In genomic region chr14:50804181-50804721, GRCh38 we compare ENCODE assay signal across 12 cellular contexts. TPM values are rescaled to one million over a fixed set of nuclear protein-coding genes. Genes with fewer than 3 reads are reported as not detected.
DNase-seq lines count a peak whose midpoint lies in the region; ATAC-seq and TF ChIP-seq lines count a peak whose summit lies in the region.
"Had no signal": no experiment of that assay in that cellular context is flagged by ENCODE, and none has a peak within 500 bp of the region (broad histone marks: within the 10 kb centered on the region; RNA-seq: fewer than 3 reads in every experiment).

No MANE protein-coding gene starts in this region.

- H3K4me3 Mint-ChIP-seq in stimulated activated memory B cell treated with anti-CD40 and anti-IgM and Interleukin-4, amounts not matched to agents 10 μg/mL and 1 μg/mL and 100 μg/mL, for 72 hours = no peak overlapping the region

- H3K4me3 ChIP-seq in heart left ventricle = no peak overlapping the region
- H3K4me3 ChIP-seq in skeletal muscle satellite cell (ENCODE audit: low read length) = peak overlapping the region; percentile 45
- H3K4me3 ChIP-seq: ovary had no signal

- peaks cover 33% of the 10 kb centered on the region for H3K36me3 Mint-ChIP-seq in stimulated activated memory B cell treated with anti-CD40 and anti-IgM and Interleukin-4, amounts not matched to agents 10 μg/mL and 1 μg/mL and 100 μg/mL, for 72 hours

- H3K36me3 ChIP-seq in heart left ventricle = peaks cover 0 to 21% (median 11%) of the 10 kb centered on the region in 9 donors
- peaks cover 2% of the 10 kb centered on the region for H3K36me3 ChIP-seq in skeletal muscle satellite cell (ENCODE audit: insufficient read depth, low read length)
- H3K36me3 ChIP-seq: ovary had no signal

- no peak for TF ChIP-seq POLR2A in heart left ventricle (IDR thresholded peaks at IDR 0.05)

- H3K27me3 ChIP-seq in heart left ventricle (no peaks in the 10 kb centered on the region), skeletal muscle satellite cell (ENCODE audit: control insufficient read depth, insufficient read depth, low read length) (no peaks in the 10 kb centered on the region)
- H3K27me3 ChIP-seq: ovary had no signal

- H3K4me1 ChIP-seq in heart left ventricle (peaks cover 0 to 30% (median 15%) of the 10 kb centered on the region in 12 donors), skeletal muscle satellite cell (ENCODE audit: control insufficient read depth, insufficient read depth, low read length) (peaks cover 50% of the 10 kb centered on the region)

- H3K27me3 Mint-ChIP-seq in stimulated activated memory B cell treated with anti-CD40 and anti-IgM and Interleukin-4, amounts not matched to agents 10 μg/mL and 1 μg/mL and 100 μg/mL, for 72 hours = no peaks in the 10 kb centered on the region

- H3K9me3 ChIP-seq in heart left ventricle (no peaks in the 10 kb centered on the region), skeletal muscle satellite cell (replicated peaks; ENCODE audit: low read length) (no peaks in the 10 kb centered on the region)
- H3K9me3 ChIP-seq: ovary had no signal

- H3K27ac Mint-ChIP-seq in stimulated activated memory B cell treated with anti-CD40 and anti-IgM and Interleukin-4, amounts not matched to agents 10 μg/mL and 1 μg/mL and 100 μg/mL, for 72 hours = no peak overlapping the region

- H3K4me1 Mint-ChIP-seq in stimulated activated memory B cell treated with anti-CD40 and anti-IgM and Interleukin-4, amounts not matched to agents 10 μg/mL and 1 μg/mL and 100 μg/mL, for 72 hours = peaks cover 23% of the 10 kb centered on the region

- intact Hi-C loops in heart left ventricle (cut with DNase I) = no loop called here

- H3K27ac ChIP-seq in heart left ventricle = peak overlapping the region in 10 of 12 donors; percentile 20 to 69 (median 42)
- H3K27ac ChIP-seq: ovary had no signal

- no peak for TF ChIP-seq CTCF in heart left ventricle (IDR thresholded peaks at IDR 0.05)

- peak; percentile 65 for DNase-seq in EL
- DNase-seq in amniotic epithelial cell (ENCODE audit: low read depth) = peak; percentile 68
- no peak for DNase-seq in heart left ventricle
- no peak for DNase-seq in epidermal melanocyte (ENCODE audit: insufficient read length, low spot score)
- DNase-seq: activated CD4-positive, CD25-positive, alpha-beta regulatory T cell; activated gamma-delta T cell treated with Interleukin-2 at 50 U/mL for 16 hours; Karpas-422; ovary had no signal

- ATAC-seq in heart left ventricle (peak; percentile 69 to 90 (median 86)), HG02870 (IDR thresholded peaks at IDR 0.05; ENCODE audit: unreplicated experiment) (no peak), GM21619 (IDR thresholded peaks at IDR 0.05; ENCODE audit: unreplicated experiment) (no peak)
- ATAC-seq in stimulated activated memory B cell treated with anti-CD40 and anti-IgM and Interleukin-4, amounts not matched to agents 10 μg/mL and 1 μg/mL and 100 μg/mL, for 72 hours = no peak

- H3K4me2 ChIP-seq in skeletal muscle satellite cell (ENCODE audit: low read length) = peak overlapping the region; percentile 68

- WGBS in heart left ventricle, 4 donors = 51 to 64% (median 56%) methylated on average over 5 of the region's 5 CpGs

- H3K9ac ChIP-seq in skeletal muscle satellite cell (ENCODE audit: low read depth, low read length) = peak overlapping the region; percentile 23

- no peaks in the 10 kb centered on the region for H3K9me3 Mint-ChIP-seq in stimulated activated memory B cell treated with anti-CD40 and anti-IgM and Interleukin-4, amounts not matched to agents 10 μg/mL and 1 μg/mL and 100 μg/mL, for 72 hours

RNA-seq across cellular contexts. Expression of gene NIN, which starts 26.7 kb away (rescaled TPM):
- total RNA-seq in heart left ventricle = 10 to 100 TPM; 17.9 to 48.3 (median 25.8) TPM
- 10 to 100 TPM; 11.7 to 12.5 TPM for polyA plus RNA-seq in heart left ventricle
- 26.0 and 33.0 TPM in 2 replicates for total RNA-seq in skeletal muscle satellite cell (2012; rRNA removed)

Comparison
In these comparisons a context has a peak if more than half of its experiments do, and no peak if none do; other contexts are left out.
1. DNase-seq: peak in EL (single experiment) and amniotic epithelial cell (single experiment); none in heart left ventricle (0 of 5) and epidermal melanocyte (single experiment).
2. ATAC-seq: peak in heart left ventricle (4 of 4); none in HG02870 (single experiment), GM21619 (single experiment) and stimulated activated memory B cell treated with anti-CD40 and anti-IgM and Interleukin-4, amounts not matched to agents 10 μg/mL and 1 μg/mL and 100 μg/mL, for 72 hours (single experiment).